ENCODE assay signal across 9 cellular contexts in genomic region chr19:34838753-34839431, GRCh38.
DNase-seq lines count a peak whose midpoint lies in the region; ATAC-seq and TF ChIP-seq lines count a peak whose summit lies in the region.
"Had no signal": no experiment of that assay in that cellular context is flagged by ENCODE, and none has a peak within 500 bp of the region (broad histone marks: within the 10 kb centered on the region; RNA-seq: fewer than 3 reads in every experiment).

No MANE protein-coding gene starts in this region.

- TF ChIP-seq POLR2A in esophagus squamous epithelium (IDR thresholded peaks at IDR 0.05) (no peak), thyroid gland (IDR thresholded peaks at IDR 0.05) (no peak)

- H3K27ac Mint-ChIP-seq in CD4-positive, alpha-beta T cell: no peak overlapping the region

- CTCF ChIA-PET in CD4-positive, alpha-beta T cell (lab: Charles Lee): interaction anchor here (0.6 to 1.1 kb wide), 4 partner anchors 89 to 240 kb away, joined by 3 to 4 read pairs (median 3); no protein-coding TSS in a partner anchor

- POLR2A ChIA-PET in CD4-positive, alpha-beta T cell (lab: Charles Lee): interaction anchor here (0.6 to 2.2 kb wide), 4 partner anchors 21 to 772 kb away, joined by 3 to 8 read pairs (median 4); no protein-coding TSS in a partner anchor

- peak in 4 of 10 experiments; percentile 14 to 32 (median 24) for DNase-seq in CD4-positive, alpha-beta T cell
- DNase-seq in T-helper 9 cell (peak; percentile 9), esophagus squamous epithelium (lab: John Stamatoyannopoulos, UW) (no peak), osteoblast (ENCODE audit: insufficient read length, low spot score, missing footprints) (peak; percentile 43), superior temporal gyrus (ENCODE audit: extremely low spot score) (no peak), thyroid gland (no peak), globus pallidus (ENCODE audit: low spot score) (no peak), nucleus accumbens (lab: John Stamatoyannopoulos, UW) (no peak)
- DNase-seq: activated effector memory CD4-positive, alpha-beta T cell treated with Interleukin-2 at 50 U/mL for 16 hours had no signal

- no peak overlapping the region for H3K27ac ChIP-seq in CD4-positive, alpha-beta T cell (ENCODE audit: low read depth, low read length)
- H3K27ac ChIP-seq in esophagus squamous epithelium: peak overlapping the region in 2 of 4 donors; percentile 69 to 72
- H3K27ac ChIP-seq in osteoblast (ENCODE audit: low read depth, low read length): no peak overlapping the region
- H3K27ac ChIP-seq in thyroid gland: no peak overlapping the region

- no peaks in the 10 kb centered on the region for H3K36me3 Mint-ChIP-seq in CD4-positive, alpha-beta T cell (ENCODE audit: low read depth)

- ATAC-seq in CD4-positive, alpha-beta T cell (ENCODE audit: poor library complexity): peak; percentile 62

- peak overlapping the region; percentile 41 for H2AFZ ChIP-seq in osteoblast (ENCODE audit: low read length)

- intact Hi-C loops in CD4-positive, alpha-beta T cell (cut with DNase I, micrococcal nuclease): loop anchor here in 1 of 2 experiments (5.0 kb wide), 3 partner anchors 88 to 253 kb away; partner anchors contain the start of gene ZNF30
- intact Hi-C loops in esophagus squamous epithelium (cut with DNase I) (no loop called here), thyroid gland (cut with DNase I) (no loop called here)

- no peaks in the 10 kb centered on the region for H3K27me3 ChIP-seq in CD4-positive, alpha-beta T cell (ENCODE audit: control insufficient read depth, insufficient read depth, low read length)
- H3K27me3 ChIP-seq in esophagus squamous epithelium (peaks cover 0 to 25% (median 0%) of the 10 kb centered on the region in 4 donors), osteoblast (ENCODE audit: insufficient read depth, low read length) (peaks cover 6% of the 10 kb centered on the region), thyroid gland (no peaks in the 10 kb centered on the region)

- no peaks in the 10 kb centered on the region for H4K20me1 ChIP-seq in osteoblast (ENCODE audit: insufficient read depth, low read length)

- peak; percentile 38 for TF ChIP-seq CTCF in CD4-positive, alpha-beta T cell (IDR thresholded peaks at IDR 0.05)
- TF ChIP-seq CTCF in esophagus squamous epithelium (IDR thresholded peaks at IDR 0.05): peak in 2 of 6 experiments; percentile 2 to 29
- peak; percentile 36 for TF ChIP-seq CTCF in osteoblast (IDR thresholded peaks at IDR 0.05; ENCODE audit: extremely low read depth, low read depth, low read length)
- peak in 1 of 6 experiments; percentile 16 for TF ChIP-seq CTCF in thyroid gland (IDR thresholded peaks at IDR 0.05)

- H3K4me3 ChIP-seq in esophagus squamous epithelium (peak overlapping the region in 3 of 4 donors; percentile 7 to 52 (median 17)), osteoblast (ENCODE audit: insufficient read depth, low read length) (no peak overlapping the region), thyroid gland (replicated peaks in 1 of 3) (no peak overlapping the region)

- no peaks in the 10 kb centered on the region for H3K79me2 ChIP-seq in osteoblast (ENCODE audit: insufficient read depth, low read length)

- H3K36me3 ChIP-seq in esophagus squamous epithelium (no peaks in the 10 kb centered on the region), osteoblast (ENCODE audit: insufficient read depth, low read length) (no peaks in the 10 kb centered on the region), thyroid gland (no peaks in the 10 kb centered on the region)

- no peaks in the 10 kb centered on the region for H3K27me3 Mint-ChIP-seq in CD4-positive, alpha-beta T cell

- H3K4me3 Mint-ChIP-seq in CD4-positive, alpha-beta T cell: peak overlapping the region; percentile 52

- peaks cover 33% of the 10 kb centered on the region for H3K4me1 Mint-ChIP-seq in CD4-positive, alpha-beta T cell (ENCODE audit: low read depth)

- no peaks in the 10 kb centered on the region for H3K9me3 ChIP-seq in CD4-positive, alpha-beta T cell (ENCODE audit: control insufficient read depth, low read length)
- H3K9me3 ChIP-seq in esophagus squamous epithelium: no peaks in the 10 kb centered on the region
- H3K9me3 ChIP-seq in osteoblast (ENCODE audit: low read depth, low read length): no peaks in the 10 kb centered on the region
- H3K9me3 ChIP-seq in thyroid gland: no peaks in the 10 kb centered on the region

- H3K9me3 Mint-ChIP-seq in CD4-positive, alpha-beta T cell: no peaks in the 10 kb centered on the region

- H3K4me1 ChIP-seq in esophagus squamous epithelium (peaks cover 0 to 19% (median 3%) of the 10 kb centered on the region in 3 donors), osteoblast (ENCODE audit: insufficient read depth, low read length) (peaks cover 2% of the 10 kb centered on the region), thyroid gland (no peaks in the 10 kb centered on the region)

- 10 to 27% methylated on average over 27 to 28 of the region's 43 CpGs for WGBS in esophagus squamous epithelium, 2 donors
- 9 to 19% methylated on average over 39 to 43 of the region's 43 CpGs for WGBS in thyroid gland, 2 donors

- peak overlapping the region; percentile 13 for H3K4me2 ChIP-seq in osteoblast (ENCODE audit: insufficient read depth, low read length)

Comparison
In these comparisons a context has a peak if more than half of its experiments do, and no peak if none do; other contexts are left out.
1. DNase-seq: peak in T-helper 9 cell (single experiment) and osteoblast (single experiment); none in esophagus squamous epithelium (single experiment), superior temporal gyrus (single experiment), thyroid gland (0 of 2), globus pallidus (single experiment) and nucleus accumbens (0 of 56).
2. H3K4me3 ChIP-seq: peak in esophagus squamous epithelium (3 of 4); none in osteoblast (single experiment) and thyroid gland (0 of 3).